In the genomic region with DNA sequence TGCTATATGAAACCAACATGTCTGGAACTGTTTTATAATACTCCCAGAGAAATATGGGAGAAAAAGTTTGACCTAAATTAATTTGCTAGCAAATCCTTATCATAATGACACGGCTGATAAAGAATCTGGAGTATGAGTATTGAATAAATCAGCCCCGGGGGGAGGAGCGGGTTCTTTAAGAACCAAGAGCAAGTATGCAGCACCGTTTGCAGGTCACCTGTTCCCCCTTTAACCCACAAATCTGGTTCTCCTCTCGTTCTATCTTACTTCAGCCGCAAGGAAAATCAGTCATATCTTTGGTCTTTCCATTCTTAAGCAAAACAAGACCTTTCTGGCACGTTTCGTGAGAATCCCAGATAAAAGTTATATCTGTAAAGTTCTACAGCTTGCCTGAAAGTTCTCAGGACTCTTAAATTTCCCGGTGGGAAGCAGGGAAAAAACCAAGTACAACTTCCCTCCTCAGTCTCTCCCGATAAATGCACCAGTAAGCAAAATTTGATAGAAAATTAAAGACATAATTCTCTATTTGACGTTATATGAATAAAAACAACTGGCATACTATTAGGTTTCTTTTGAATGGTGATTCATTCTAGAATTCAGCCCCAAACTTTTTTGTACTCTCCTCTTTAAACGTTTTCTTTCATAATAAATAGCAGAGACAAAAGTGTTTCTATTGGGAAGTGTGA, we compare ENCODE assay signal across 1 cellular context.
TF ChIP-seq lines count a peak whose summit lies in the region.

No MANE protein-coding gene starts in this region.

TF ChIP-seq in GM23338, 12 proteins besides CTCF, POLR2A, EP300 and RAD21 (continued from another document):
- TF ChIP-seq, protein P1, sequence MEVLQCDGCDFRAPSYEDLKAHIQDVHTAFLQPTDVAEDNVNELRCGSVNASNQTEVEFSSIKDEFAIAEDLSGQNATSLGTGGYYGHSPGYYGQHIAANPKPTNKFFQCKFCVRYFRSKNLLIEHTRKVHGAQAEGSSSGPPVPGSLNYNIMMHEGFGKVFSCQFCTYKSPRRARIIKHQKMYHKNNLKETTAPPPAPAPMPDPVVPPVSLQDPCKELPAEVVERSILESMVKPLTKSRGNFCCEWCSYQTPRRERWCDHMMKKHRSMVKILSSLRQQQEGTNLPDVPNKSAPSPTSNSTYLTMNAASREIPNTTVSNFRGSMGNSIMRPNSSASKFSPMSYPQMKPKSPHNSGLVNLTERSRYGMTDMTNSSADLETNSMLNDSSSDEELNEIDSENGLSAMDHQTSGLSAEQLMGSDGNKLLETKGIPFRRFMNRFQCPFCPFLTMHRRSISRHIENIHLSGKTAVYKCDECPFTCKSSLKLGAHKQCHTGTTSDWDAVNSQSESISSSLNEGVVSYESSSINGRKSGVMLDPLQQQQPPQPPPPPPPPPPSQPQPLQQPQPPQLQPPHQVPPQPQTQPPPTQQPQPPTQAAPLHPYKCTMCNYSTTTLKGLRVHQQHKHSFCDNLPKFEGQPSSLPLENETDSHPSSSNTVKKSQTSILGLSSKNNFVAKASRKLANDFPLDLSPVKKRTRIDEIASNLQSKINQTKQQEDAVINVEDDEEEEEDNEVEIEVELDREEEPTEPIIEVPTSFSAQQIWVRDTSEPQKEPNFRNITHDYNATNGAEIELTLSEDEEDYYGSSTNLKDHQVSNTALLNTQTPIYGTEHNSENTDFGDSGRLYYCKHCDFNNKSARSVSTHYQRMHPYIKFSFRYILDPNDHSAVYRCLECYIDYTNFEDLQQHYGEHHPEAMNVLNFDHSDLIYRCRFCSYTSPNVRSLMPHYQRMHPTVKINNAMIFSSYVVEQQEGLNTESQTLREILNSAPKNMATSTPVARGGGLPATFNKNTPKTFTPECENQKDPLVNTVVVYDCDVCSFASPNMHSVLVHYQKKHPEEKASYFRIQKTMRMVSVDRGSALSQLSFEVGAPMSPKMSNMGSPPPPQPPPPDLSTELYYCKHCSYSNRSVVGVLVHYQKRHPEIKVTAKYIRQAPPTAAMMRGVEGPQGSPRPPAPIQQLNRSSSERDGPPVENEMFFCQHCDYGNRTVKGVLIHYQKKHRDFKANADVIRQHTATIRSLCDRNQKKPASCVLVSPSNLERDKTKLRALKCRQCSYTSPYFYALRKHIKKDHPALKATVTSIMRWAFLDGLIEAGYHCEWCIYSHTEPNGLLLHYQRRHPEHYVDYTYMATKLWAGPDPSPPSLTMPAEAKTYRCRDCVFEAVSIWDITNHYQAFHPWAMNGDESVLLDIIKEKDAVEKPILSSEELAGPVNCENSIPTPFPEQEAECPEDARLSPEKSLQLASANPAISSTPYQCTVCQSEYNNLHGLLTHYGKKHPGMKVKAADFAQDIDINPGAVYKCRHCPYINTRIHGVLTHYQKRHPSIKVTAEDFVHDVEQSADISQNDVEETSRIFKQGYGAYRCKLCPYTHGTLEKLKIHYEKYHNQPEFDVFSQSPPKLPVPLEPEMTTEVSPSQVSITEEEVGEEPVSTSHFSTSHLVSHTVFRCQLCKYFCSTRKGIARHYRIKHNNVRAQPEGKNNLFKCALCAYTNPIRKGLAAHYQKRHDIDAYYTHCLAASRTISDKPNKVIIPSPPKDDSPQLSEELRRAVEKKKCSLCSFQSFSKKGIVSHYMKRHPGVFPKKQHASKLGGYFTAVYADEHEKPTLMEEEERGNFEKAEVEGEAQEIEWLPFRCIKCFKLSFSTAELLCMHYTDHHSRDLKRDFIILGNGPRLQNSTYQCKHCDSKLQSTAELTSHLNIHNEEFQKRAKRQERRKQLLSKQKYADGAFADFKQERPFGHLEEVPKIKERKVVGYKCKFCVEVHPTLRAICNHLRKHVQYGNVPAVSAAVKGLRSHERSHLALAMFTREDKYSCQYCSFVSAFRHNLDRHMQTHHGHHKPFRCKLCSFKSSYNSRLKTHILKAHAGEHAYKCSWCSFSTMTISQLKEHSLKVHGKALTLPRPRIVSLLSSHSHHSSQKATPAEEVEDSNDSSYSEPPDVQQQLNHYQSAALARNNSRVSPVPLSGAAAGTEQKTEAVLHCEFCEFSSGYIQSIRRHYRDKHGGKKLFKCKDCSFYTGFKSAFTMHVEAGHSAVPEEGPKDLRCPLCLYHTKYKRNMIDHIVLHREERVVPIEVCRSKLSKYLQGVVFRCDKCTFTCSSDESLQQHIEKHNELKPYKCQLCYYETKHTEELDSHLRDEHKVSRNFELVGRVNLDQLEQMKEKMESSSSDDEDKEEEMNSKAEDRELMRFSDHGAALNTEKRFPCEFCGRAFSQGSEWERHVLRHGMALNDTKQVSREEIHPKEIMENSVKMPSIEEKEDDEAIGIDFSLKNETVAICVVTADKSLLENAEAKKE (CRISPR knock-in tag; IDR thresholded peaks at IDR 0.05) = no peak
- TF ChIP-seq JUNB (IDR thresholded peaks at IDR 0.05; ENCODE audit: unreplicated experiment) = no peak
